ENCODE assay signal across 1 cellular context in the genomic region with DNA sequence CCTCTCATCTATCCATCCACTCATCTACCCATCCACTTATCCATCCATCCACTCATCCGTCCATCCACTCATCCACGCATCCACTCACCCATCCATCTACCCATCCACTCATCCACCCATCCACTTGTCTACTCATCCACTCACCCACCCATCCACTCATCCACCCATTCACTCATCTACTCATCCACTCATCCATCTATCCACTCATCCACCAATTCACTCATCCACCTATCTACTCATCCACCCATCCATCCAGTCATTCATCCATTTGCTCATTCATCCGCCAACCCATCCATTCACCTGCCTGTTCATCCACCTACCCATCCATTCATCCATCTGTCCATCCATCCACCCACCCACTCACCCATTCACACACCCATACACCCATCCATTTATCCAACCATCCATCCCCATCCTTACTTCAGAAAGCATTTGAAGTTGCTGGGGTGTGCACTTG.
TF ChIP-seq lines count a peak whose summit lies in the region.

No MANE protein-coding gene starts in this region.

TF ChIP-seq in H1, 55 proteins besides CTCF, POLR2A, EP300 and RAD21 (continued from another document):
- TF ChIP-seq BCL11A (IDR thresholded peaks at IDR 0.05; ENCODE audit: low read depth in 2 of 2, low read length in 2 of 2) = no peak
- no peak for TF ChIP-seq CBX8 (IDR thresholded peaks at IDR 0.05; ENCODE audit: borderline replicate concordance, low read depth, low read length)
